Comparison of ENCODE assay signal across 9 cellular contexts in genomic region chr17:77433385-77434135, GRCh38.
DNase-seq lines count a peak whose midpoint lies in the region; ATAC-seq and TF ChIP-seq lines count a peak whose summit lies in the region.
"Had no signal": no experiment of that assay in that cellular context is flagged by ENCODE, and none has a peak within 500 bp of the region (broad histone marks: within the 10 kb centered on the region; RNA-seq: fewer than 3 reads in every experiment).

No MANE protein-coding gene starts in this region.

- TF ChIP-seq POLR2A in heart left ventricle (IDR thresholded peaks at IDR 0.05), result no peak

- peaks cover 3% of the 10 kb centered on the region for H3K36me3 Mint-ChIP-seq in activated CD8-positive, alpha-beta memory T cell treated with anti-CD3 and anti-CD28 coated beads, Interleukin-2, amount 10 ng/mL, durations not matched to agents 7 days and 5 days
- no peaks in the 10 kb centered on the region for H3K36me3 Mint-ChIP-seq in stimulated activated naive CD8-positive, alpha-beta T cell treated with anti-CD3 and anti-CD28 coated beads, Interleukin-15, Interleukin-2, amounts not matched to agents 100 ng/mL and 50 ng/mL, for 24 hours (ENCODE audit: low read depth)

- ATAC-seq in activated CD8-positive, alpha-beta memory T cell treated with anti-CD3 and anti-CD28 coated beads, Interleukin-2, amount 10 ng/mL, durations not matched to agents 7 days and 5 days, result peak; percentile 54
- peak in 3 of 4 donors; percentile 36 to 41 (median 40) for ATAC-seq in heart left ventricle

- peaks cover 29 to 98% (median 85%) of the 10 kb centered on the region in 12 donors for H3K4me1 ChIP-seq in heart left ventricle

- no peaks in the 10 kb centered on the region for H3K9me3 Mint-ChIP-seq in activated CD8-positive, alpha-beta memory T cell treated with anti-CD3 and anti-CD28 coated beads, Interleukin-2, amount 10 ng/mL, durations not matched to agents 7 days and 5 days (ENCODE audit: low read depth)
- no peaks in the 10 kb centered on the region for H3K9me3 Mint-ChIP-seq in stimulated activated naive CD8-positive, alpha-beta T cell treated with anti-CD3 and anti-CD28 coated beads, Interleukin-15, Interleukin-2, amounts not matched to agents 100 ng/mL and 50 ng/mL, for 24 hours

- peak overlapping the region in 5 of 12 donors; percentile 0 to 29 (median 17) for H3K4me3 ChIP-seq in heart left ventricle

- no peaks in the 10 kb centered on the region for H3K9me3 ChIP-seq in heart left ventricle

- peak overlapping the region in 9 of 12 donors; percentile 10 to 91 (median 43) for H3K27ac ChIP-seq in heart left ventricle

- TF ChIP-seq CTCF in heart left ventricle (IDR thresholded peaks at IDR 0.05), result no peak

- H3K4me1 Mint-ChIP-seq in activated CD8-positive, alpha-beta memory T cell treated with anti-CD3 and anti-CD28 coated beads, Interleukin-2, amount 10 ng/mL, durations not matched to agents 7 days and 5 days, result peaks cover 80% of the 10 kb centered on the region
- peaks cover 98% of the 10 kb centered on the region for H3K4me1 Mint-ChIP-seq in stimulated activated naive CD8-positive, alpha-beta T cell treated with anti-CD3 and anti-CD28 coated beads, Interleukin-15, Interleukin-2, amounts not matched to agents 100 ng/mL and 50 ng/mL, for 24 hours (ENCODE audit: low read depth)

- intact Hi-C loops in heart left ventricle (cut with DNase I), result loop anchor here in 7 of 10 donors (2.0 to 5.0 kb wide), 3 partner anchors 39 to 61 kb away; no protein-coding TSS in a partner anchor

- peak; percentile 84 for DNase-seq in activated CD8-positive, alpha-beta memory T cell treated with anti-CD3 and anti-CD28 coated beads for 24 hours
- no peak for DNase-seq in activated CD8-positive, alpha-beta memory T cell treated with anti-CD3 and anti-CD28 coated beads, Interleukin-2, amount 50 U/mL, for 4 hours
- peak; percentile 59 for DNase-seq in activated CD8-positive, alpha-beta memory T cell treated with anti-CD3 and anti-CD28 coated beads, Interleukin-2, amount 10 ng/mL, durations not matched to agents 7 days and 5 days
- peak in 4 of 5 donors; percentile 69 to 80 (median 75) for DNase-seq in heart left ventricle
- no peak for DNase-seq in NCI-H1092 treated with DMSO at 0.1 percent for 48 hours (lab: John Stamatoyannopoulos, UW)
- DNase-seq in anterior cingulate cortex (lab: John Stamatoyannopoulos, UW), result no peak
- no peak for DNase-seq in globus pallidus (ENCODE audit: low spot score)
- DNase-seq: dermis blood vessel endothelial cell had no signal

- CTCF ChIA-PET in activated CD8-positive, alpha-beta memory T cell treated with anti-CD3 and anti-CD28 coated beads, Interleukin-2, amount 10 ng/mL, durations not matched to agents 7 days and 5 days (lab: Charles Lee), result interaction anchor here (0.7 to 9.1 kb wide), 9 partner anchors 9 to 102 kb away, joined by 3 to 126 read pairs (median 7); no protein-coding TSS in a partner anchor

- no peaks in the 10 kb centered on the region for H3K27me3 ChIP-seq in heart left ventricle

- 17 to 26% (median 24%) methylated on average over 9 to 27 of the region's 27 CpGs for WGBS in heart left ventricle, 4 donors

- H3K36me3 ChIP-seq in heart left ventricle, result no peaks in the 10 kb centered on the region

- peak overlapping the region; percentile 79 for H3K27ac Mint-ChIP-seq in activated CD8-positive, alpha-beta memory T cell treated with anti-CD3 and anti-CD28 coated beads, Interleukin-2, amount 10 ng/mL, durations not matched to agents 7 days and 5 days
- peak overlapping the region; percentile 90 for H3K27ac Mint-ChIP-seq in stimulated activated naive CD8-positive, alpha-beta T cell treated with anti-CD3 and anti-CD28 coated beads, Interleukin-15, Interleukin-2, amounts not matched to agents 100 ng/mL and 50 ng/mL, for 24 hours

- peak overlapping the region; percentile 65 for H3K4me3 Mint-ChIP-seq in activated CD8-positive, alpha-beta memory T cell treated with anti-CD3 and anti-CD28 coated beads, Interleukin-2, amount 10 ng/mL, durations not matched to agents 7 days and 5 days
- H3K4me3 Mint-ChIP-seq in stimulated activated naive CD8-positive, alpha-beta T cell treated with anti-CD3 and anti-CD28 coated beads, Interleukin-15, Interleukin-2, amounts not matched to agents 100 ng/mL and 50 ng/mL, for 24 hours, result peak overlapping the region; percentile 80

- no peaks in the 10 kb centered on the region for H3K27me3 Mint-ChIP-seq in activated CD8-positive, alpha-beta memory T cell treated with anti-CD3 and anti-CD28 coated beads, Interleukin-2, amount 10 ng/mL, durations not matched to agents 7 days and 5 days
- no peaks in the 10 kb centered on the region for H3K27me3 Mint-ChIP-seq in stimulated activated naive CD8-positive, alpha-beta T cell treated with anti-CD3 and anti-CD28 coated beads, Interleukin-15, Interleukin-2, amounts not matched to agents 100 ng/mL and 50 ng/mL, for 24 hours

Comparison
In these comparisons a context has a peak if more than half of its experiments do, and no peak if none do; other contexts are left out.
1. DNase-seq: peak in activated CD8-positive, alpha-beta memory T cell treated with anti-CD3 and anti-CD28 coated beads for 24 hours (single experiment), activated CD8-positive, alpha-beta memory T cell treated with anti-CD3 and anti-CD28 coated beads, Interleukin-2, amount 10 ng/mL, durations not matched to agents 7 days and 5 days (single experiment) and heart left ventricle (4 of 5); none in activated CD8-positive, alpha-beta memory T cell treated with anti-CD3 and anti-CD28 coated beads, Interleukin-2, amount 50 U/mL, for 4 hours (single experiment), NCI-H1092 treated with DMSO at 0.1 percent for 48 hours (single experiment), anterior cingulate cortex (0 of 58) and globus pallidus (single experiment).